Comparison of ENCODE assay signal across 22 cellular contexts in the genomic region with DNA sequence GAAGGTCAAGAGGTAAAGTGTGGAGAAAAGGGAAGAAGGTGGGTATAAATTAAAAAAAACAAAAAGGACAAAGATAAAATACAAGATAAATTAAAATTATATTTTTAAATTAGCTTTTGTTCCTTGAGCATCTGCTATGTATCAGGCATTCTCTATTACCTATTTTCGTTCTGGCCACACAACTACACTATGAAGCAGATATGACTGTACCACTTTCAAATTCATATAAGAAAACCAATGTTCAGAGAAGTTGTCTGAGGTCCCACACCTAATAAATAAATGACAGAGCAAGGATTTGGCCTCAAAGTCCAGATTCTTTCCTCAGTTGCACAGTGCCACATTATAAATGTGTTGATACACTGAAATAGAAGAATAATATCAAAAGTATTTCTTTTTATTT.
"Had no signal": no experiment of that assay in that cellular context is flagged by ENCODE, and none has a peak within 500 bp of the region (broad histone marks: within the 10 kb centered on the region; RNA-seq: fewer than 3 reads in every experiment).

No MANE protein-coding gene starts in this region.

- ATAC-seq: effector memory CD8-positive, alpha-beta T cell; esophagus mucosa; gastrocnemius medialis; heart right ventricle; left cardiac atrium; left lung; left ventricle myocardium superior; lower lobe of right lung; mucosa of descending colon; naive thymus-derived CD8-positive, alpha-beta T cell had no signal

- DNase-seq: cortex of kidney; effector CD8-positive, alpha-beta T cell; effector memory CD8-positive, alpha-beta T cell; endodermal cell; erythroblast; esophagus squamous epithelium; foreskin fibroblast; foreskin melanocyte; gastrocnemius medialis; glutamatergic neuron; head of caudate nucleus; heart right ventricle; hippocampal formation; left cardiac atrium; left lung; left ventricle myocardium superior; lower lobe of right lung; mesenchymal stem cell; mucosa of descending colon; naive B cell; naive thymus-derived CD8-positive, alpha-beta T cell had no signal
